In the genomic region with DNA sequence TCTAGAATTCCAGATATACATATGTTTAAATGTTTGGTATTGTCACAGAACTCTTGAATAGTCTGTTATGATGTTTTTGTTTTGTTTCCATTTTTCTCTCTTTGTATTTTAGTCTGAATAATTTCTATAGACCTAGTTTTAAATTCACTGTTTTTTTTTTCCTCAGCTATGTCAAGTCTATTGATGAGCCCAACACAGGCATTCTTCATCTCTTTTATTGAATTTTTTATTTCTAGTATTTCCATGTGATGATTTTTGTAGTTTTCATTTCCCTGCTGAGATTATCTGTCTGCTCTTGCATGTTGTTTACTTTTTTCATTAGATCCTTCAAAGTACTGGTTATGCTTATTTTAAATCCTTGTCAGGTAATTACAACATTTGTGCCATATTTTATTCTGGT, we compare ENCODE assay signal across 9 cellular contexts.
"Had no signal": no experiment of that assay in that cellular context is flagged by ENCODE, and none has a peak within 500 bp of the region (broad histone marks: within the 10 kb centered on the region; RNA-seq: fewer than 3 reads in every experiment).

No MANE protein-coding gene starts in this region.

- DNase-seq: GM23248, GOT3, H7, H9, HCEC 1CT, HFFc6 had no signal

- H3K9ac ChIP-seq: GM23248 had no signal

- H3K9me3 ChIP-seq: HAP-1 had no signal

- H3K27ac ChIP-seq: GM23248 had no signal

- H3K36me3 ChIP-seq: HAP-1 had no signal

- H3K4me3 ChIP-seq: GM23248, GM23338, HAP-1 had no signal

- H3K4me1 ChIP-seq: HAP-1 had no signal

- H3K4me2 ChIP-seq: GM23338 had no signal

- H2AFZ ChIP-seq: GM23248 had no signal

- ATAC-seq: GM23338, HCT116 had no signal
